Comparison of ENCODE assay signal across 11 cellular contexts in the genomic region with DNA sequence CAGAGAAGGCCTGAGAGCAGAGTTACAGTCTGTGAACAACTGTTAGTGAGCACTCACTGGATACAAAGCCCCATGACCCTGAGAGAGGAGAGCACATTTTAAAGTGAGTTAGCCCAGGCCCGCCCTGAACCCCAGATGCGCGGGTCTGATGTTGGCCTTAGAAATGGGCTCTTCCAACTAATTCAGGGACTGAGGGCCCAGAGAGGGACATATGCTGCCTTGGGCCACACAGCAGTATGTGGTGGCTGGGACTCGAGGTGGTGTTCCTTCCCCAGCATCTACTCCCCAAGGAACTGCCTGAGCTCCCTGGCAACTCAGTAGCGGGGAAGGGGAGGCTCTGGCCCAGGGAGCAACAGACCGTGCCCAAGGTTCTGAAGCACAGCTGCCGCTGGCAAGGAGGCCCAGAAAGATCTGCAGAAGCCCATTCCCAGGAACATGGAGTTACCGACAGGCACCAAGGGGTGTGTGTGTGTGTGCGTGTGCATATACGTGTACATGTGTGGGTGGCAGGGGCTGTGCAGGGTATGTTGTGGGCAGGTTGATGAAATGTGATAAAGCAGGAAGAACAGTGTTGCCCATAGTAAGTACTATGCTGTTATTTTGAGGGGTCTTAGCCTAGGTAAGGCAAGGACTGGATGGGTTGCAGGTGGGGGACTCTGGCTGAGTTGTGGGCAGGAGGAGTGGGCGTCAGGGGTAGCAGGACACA. TPM values are rescaled to one million over a fixed set of nuclear protein-coding genes. Genes with fewer than 3 reads are reported as not detected.
DNase-seq lines count a peak whose midpoint lies in the region; ATAC-seq, FAIRE-seq and TF ChIP-seq lines count a peak whose summit lies in the region.
"Had no signal": no experiment of that assay in that cellular context is flagged by ENCODE, and none has a peak within 500 bp of the region (broad histone marks: within the 10 kb centered on the region; RNA-seq: fewer than 3 reads in every experiment).

No MANE protein-coding gene starts in this region.

- no peak overlapping the region for H2AK5ac ChIP-seq in mesenchymal stem cell (ENCODE audit: low read length, severe bottlenecking)

- H2AFZ ChIP-seq in astrocyte (ENCODE audit: low read depth, low read length) = no peak overlapping the region
- no peak overlapping the region for H2AFZ ChIP-seq in mesenchymal stem cell (ENCODE audit: low read depth, low read length)

- peak overlapping the region in 1 of 2 experiments; percentile 29 for H3K4ac ChIP-seq in mesenchymal stem cell (ENCODE audit: low read depth in 1 of 2, low read length in 2 of 2)

- H4K91ac ChIP-seq in mesenchymal stem cell (ENCODE audit: low read length) = no peak overlapping the region

- H3K79me1 ChIP-seq in mesenchymal stem cell (replicated peaks; ENCODE audit: low read length, poor library complexity, severe bottlenecking) = no peaks in the 10 kb centered on the region

- H3K9me3 ChIP-seq in astrocyte (ENCODE audit: insufficient read depth, low read depth, low read length) (no peaks in the 10 kb centered on the region), mesenchymal stem cell (ENCODE audit: control insufficient read depth, low read length) (no peaks in the 10 kb centered on the region), transverse colon (no peaks in the 10 kb centered on the region), body of pancreas (no peaks in the 10 kb centered on the region)

- WGBS in mesenchymal stem cell = 98% methylated on average over 11 of the region's 11 CpGs
- WGBS in transverse colon (ENCODE audit: low coverage in 1 of 2), 2 donors = 50 to 94% methylated on average over 1 to 11 of the region's 11 CpGs
- 85% methylated on average over 6 to 11 of the region's 11 CpGs for WGBS in body of pancreas, 2 donors

- TF ChIP-seq CTCF in astrocyte (IDR thresholded peaks at IDR 0.05; ENCODE audit: insufficient read depth, low read depth, low read length) = no peak
- no peak for TF ChIP-seq CTCF in transverse colon (IDR thresholded peaks at IDR 0.05)
- TF ChIP-seq CTCF in body of pancreas (IDR thresholded peaks at IDR 0.05) = no peak

- TF ChIP-seq POLR2A in transverse colon (IDR thresholded peaks at IDR 0.05) (no peak), body of pancreas (IDR thresholded peaks at IDR 0.05) (no peak)

- intact Hi-C loops in transverse colon (cut with DNase I; ENCODE audit: low total_unique reads) = loop anchor here (10.0 kb wide), 1 partner anchor 123 kb away; a partner anchor contains a TSS
- intact Hi-C loops in body of pancreas (cut with DNase I) = loop anchor here (5.0 to 10.0 kb wide), 2 partner anchors 363 to 726 kb away; no protein-coding TSS in a partner anchor

- H3K27ac Mint-ChIP-seq in activated CD8-positive, alpha-beta memory T cell treated with anti-CD3 and anti-CD28 coated beads, Interleukin-2, amount 10 ng/mL, durations not matched to agents 7 days and 5 days = peak overlapping the region; percentile 42
- H3K27ac Mint-ChIP-seq in astrocyte (ENCODE audit: unreplicated experiment) = peak overlapping the region; percentile 66

- no peak overlapping the region for H4K8ac ChIP-seq in mesenchymal stem cell (ENCODE audit: low read length)

- H3K27ac ChIP-seq in astrocyte (ENCODE audit: low read depth, low read length) (no peak overlapping the region), mesenchymal stem cell (ENCODE audit: low read length, poor library complexity, severe bottlenecking) (no peak overlapping the region), transverse colon (peak overlapping the region in 3 of 4 donors; percentile 61 to 93 (median 77)), body of pancreas (no peak overlapping the region)

- peaks cover 7% of the 10 kb centered on the region for H3K27me3 Mint-ChIP-seq in activated CD8-positive, alpha-beta memory T cell treated with anti-CD3 and anti-CD28 coated beads, Interleukin-2, amount 10 ng/mL, durations not matched to agents 7 days and 5 days
- no peaks in the 10 kb centered on the region for H3K27me3 Mint-ChIP-seq in astrocyte (ENCODE audit: low read depth, unreplicated experiment)

- no peak overlapping the region for H2BK15ac ChIP-seq in mesenchymal stem cell (ENCODE audit: low read depth, poor library complexity, severe bottlenecking)

- H4K20me1 ChIP-seq in astrocyte (ENCODE audit: insufficient read depth, low read length) = no peaks in the 10 kb centered on the region

- H2BK120ac ChIP-seq in mesenchymal stem cell (ENCODE audit: low read depth, low read length) = no peak overlapping the region

- no peak for TF ChIP-seq EP300 in transverse colon (IDR thresholded peaks at IDR 0.05; ENCODE audit: low read depth)

- no peak for FAIRE-seq in astrocyte (lab: Jason Lieb, UNC)

- H3K4me1 ChIP-seq in astrocyte (ENCODE audit: insufficient read depth, low read length) (peaks cover 48% of the 10 kb centered on the region), mesenchymal stem cell (ENCODE audit: control insufficient read depth, insufficient read depth, low read depth, low read length) (peaks cover 46% of the 10 kb centered on the region), transverse colon (peaks cover 43 to 68% (median 56%) of the 10 kb centered on the region in 4 donors), body of pancreas (peaks cover 40% of the 10 kb centered on the region)

- no peak overlapping the region for H3K4me3 Mint-ChIP-seq in activated CD8-positive, alpha-beta memory T cell treated with anti-CD3 and anti-CD28 coated beads, Interleukin-2, amount 10 ng/mL, durations not matched to agents 7 days and 5 days
- H3K4me3 Mint-ChIP-seq in astrocyte (ENCODE audit: unreplicated experiment) = peak overlapping the region; percentile 62

- no peak for DNase-seq in activated CD8-positive, alpha-beta memory T cell treated with anti-CD3 and anti-CD28 coated beads, Interleukin-2, amount 10 ng/mL, durations not matched to agents 7 days and 5 days
- DNase-seq in activated CD8-positive, alpha-beta memory T cell treated with anti-CD3 and anti-CD28 coated beads, Interleukin-2, amount 50 U/mL, for 4 hours = no peak
- DNase-seq in astrocyte (ENCODE audit: low read depth) (no peak), mesenchymal stem cell (no peak), transverse colon (no peak), body of pancreas (no peak), NCI-H2081 (lab: John Stamatoyannopoulos, UW) (no peak)
- DNase-seq in activated CD4-positive, CD25-positive, alpha-beta regulatory T cell treated with anti-CD3 and anti-CD28 coated beads, Interleukin-2, amount 50 U/mL, for 72 hours = no peak
- DNase-seq: GDM1, NCI-H2107 had no signal

- no peaks in the 10 kb centered on the region for H3K27me3 ChIP-seq in astrocyte (ENCODE audit: insufficient read depth, low read length)
- no peaks in the 10 kb centered on the region for H3K27me3 ChIP-seq in mesenchymal stem cell (ENCODE audit: control insufficient read depth in 1 of 2, insufficient read depth in 1 of 2, low read length in 2 of 2)
- peaks cover 4% of the 10 kb centered on the region for H3K27me3 ChIP-seq in transverse colon
- no peaks in the 10 kb centered on the region for H3K27me3 ChIP-seq in body of pancreas

- H3K9me3 Mint-ChIP-seq in activated CD8-positive, alpha-beta memory T cell treated with anti-CD3 and anti-CD28 coated beads, Interleukin-2, amount 10 ng/mL, durations not matched to agents 7 days and 5 days (ENCODE audit: low read depth) = no peaks in the 10 kb centered on the region
- H3K9me3 Mint-ChIP-seq in astrocyte (ENCODE audit: unreplicated experiment) = no peaks in the 10 kb centered on the region

- H3K79me2 ChIP-seq in astrocyte (ENCODE audit: insufficient read depth, low read length) = peaks cover 5% of the 10 kb centered on the region

- H3K36me3 ChIP-seq in astrocyte (ENCODE audit: insufficient read depth, low read length) (no peaks in the 10 kb centered on the region), mesenchymal stem cell (ENCODE audit: control insufficient read depth in 1 of 2, insufficient read depth in 2 of 2, low read depth in 1 of 2, low read length in 2 of 2) (no peaks in the 10 kb centered on the region), transverse colon (no peaks in the 10 kb centered on the region), body of pancreas (replicated peaks in 1 of 2; ENCODE audit: insufficient read depth in 1 of 2, low read depth in 2 of 2) (no peaks in the 10 kb centered on the region)

- H3K18ac ChIP-seq in mesenchymal stem cell (ENCODE audit: low read depth in 1 of 2, low read length in 2 of 2) = peak overlapping the region in 1 of 2 experiments; percentile 60

- no peak overlapping the region for H3K4me3 ChIP-seq in astrocyte (ENCODE audit: insufficient read depth, low read depth, low read length)
- no peak overlapping the region for H3K4me3 ChIP-seq in mesenchymal stem cell (ENCODE audit: insufficient read depth in 1 of 2, low read depth in 1 of 2, low read length in 2 of 2)
- no peak overlapping the region for H3K4me3 ChIP-seq in transverse colon
- H3K4me3 ChIP-seq in body of pancreas = no peak overlapping the region

- CTCF ChIA-PET in activated CD8-positive, alpha-beta memory T cell treated with anti-CD3 and anti-CD28 coated beads, Interleukin-2, amount 10 ng/mL, durations not matched to agents 7 days and 5 days (lab: Charles Lee) = interaction anchor here (1.4 to 1.5 kb wide), 2 partner anchors 15 to 729 kb away, joined by 4 read pairs; no protein-coding TSS in a partner anchor

- H3K4me2 ChIP-seq in astrocyte (ENCODE audit: low read length) (no peak overlapping the region), mesenchymal stem cell (ENCODE audit: low read length, poor library complexity, severe bottlenecking) (no peak overlapping the region)

- peak overlapping the region; percentile 55 for H3K9ac ChIP-seq in astrocyte (ENCODE audit: low read length)
- H3K9ac ChIP-seq in mesenchymal stem cell (ENCODE audit: low read length) = peak overlapping the region; percentile 79

- no peak overlapping the region for H2BK5ac ChIP-seq in mesenchymal stem cell (ENCODE audit: low read depth, low read length, poor library complexity, severe bottlenecking)

- H3K4me1 Mint-ChIP-seq in activated CD8-positive, alpha-beta memory T cell treated with anti-CD3 and anti-CD28 coated beads, Interleukin-2, amount 10 ng/mL, durations not matched to agents 7 days and 5 days = peaks cover 20% of the 10 kb centered on the region
- H3K4me1 Mint-ChIP-seq in astrocyte (ENCODE audit: low read depth, unreplicated experiment) = peaks cover 29% of the 10 kb centered on the region

- no peaks in the 10 kb centered on the region for H3K36me3 Mint-ChIP-seq in activated CD8-positive, alpha-beta memory T cell treated with anti-CD3 and anti-CD28 coated beads, Interleukin-2, amount 10 ng/mL, durations not matched to agents 7 days and 5 days
- no peaks in the 10 kb centered on the region for H3K36me3 Mint-ChIP-seq in astrocyte (ENCODE audit: low read depth, unreplicated experiment)

- no peak overlapping the region for H3K14ac ChIP-seq in mesenchymal stem cell (ENCODE audit: low read length in 2 of 2)

- no peak overlapping the region for H3K23ac ChIP-seq in mesenchymal stem cell (ENCODE audit: low read length in 2 of 2)

- in situ Hi-C loops in transverse colon (cut with MboI; ENCODE audit: low pct_ligation_motif_present in 1 of 4, low pct_unique_long_range_greater_than_20kb in 1 of 4, low sequenced_read_pairs in 3 of 4) = loop anchor here (10.0 kb wide), 3 partner anchors 723 to 823 kb away; no protein-coding TSS in a partner anchor

- H2BK12ac ChIP-seq in mesenchymal stem cell (ENCODE audit: low read length in 2 of 2) = peak overlapping the region in 1 of 2 experiments; percentile 72

- no peak for ATAC-seq in activated CD8-positive, alpha-beta memory T cell treated with anti-CD3 and anti-CD28 coated beads, Interleukin-2, amount 10 ng/mL, durations not matched to agents 7 days and 5 days
- no peak for ATAC-seq in body of pancreas

RNA-seq across cellular contexts. Expression of a gene that starts 40.5 kb away (rescaled TPM):
- total RNA-seq in activated CD8-positive, alpha-beta memory T cell treated with anti-CD3 and anti-CD28 coated beads, Interleukin-2, amount 10 ng/mL, durations not matched to agents 7 days and 5 days = not detected
- total RNA-seq in astrocyte = 2.8 and 3.6 TPM in 2 replicates
- 0.72 TPM for polyA plus RNA-seq in mesenchymal stem cell (2013, experiment 1 of 2)
- polyA plus RNA-seq in mesenchymal stem cell (2013, experiment 2 of 2) = 0.84 TPM
- under 1 TPM in 1 of 4 donors, not detected in 3; 0.14 TPM for total RNA-seq in transverse colon
- total RNA-seq in body of pancreas = 10 to 100 TPM; 10.2 to 11.9 TPM
- total RNA-seq: mononuclear cell had no signal

Comparison
In these comparisons a context has a peak if more than half of its experiments do, and no peak if none do; other contexts are left out.
1. H3K27ac ChIP-seq: peak in transverse colon (3 of 4); none in astrocyte (single experiment), mesenchymal stem cell (single experiment) and body of pancreas (0 of 4).